Comparison of ENCODE assay signal across 16 cellular contexts in the genomic region with DNA sequence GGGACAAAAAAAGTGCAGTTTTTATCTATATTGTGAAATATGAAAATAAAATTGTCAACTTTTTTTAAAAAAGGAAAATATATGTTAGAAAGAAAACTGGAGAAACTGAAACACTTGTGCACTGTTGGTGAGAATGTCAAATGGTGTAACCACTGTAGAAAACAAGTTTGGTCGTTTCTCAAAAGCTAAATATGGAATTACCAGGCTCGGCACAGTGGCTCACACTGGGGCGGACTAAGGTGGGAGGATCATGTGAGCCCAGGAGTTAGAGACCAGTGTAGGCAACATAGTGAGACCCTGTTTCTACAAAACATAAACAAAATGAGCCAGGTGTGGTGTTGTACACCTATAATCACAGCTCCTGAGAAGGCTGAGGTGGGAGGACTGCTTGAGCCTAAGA.
"Had no signal": no experiment of that assay in that cellular context is flagged by ENCODE, and none has a peak within 500 bp of the region (broad histone marks: within the 10 kb centered on the region; RNA-seq: fewer than 3 reads in every experiment).

No MANE protein-coding gene starts in this region.

- H3K27me3 ChIP-seq: body of pancreas, dorsolateral prefrontal cortex, ovary, SJSA1, testis had no signal

- H3K36me3 ChIP-seq: lower lobe of right lung, ovary, SJSA1 had no signal

- DNase-seq: activated CD4-positive, alpha-beta T cell treated with anti-CD3 and anti-CD28 coated beads, Interleukin-2, amount 10 ng/mL, durations not matched to agents 7 days and 5 days; activated naive CD4-positive, alpha-beta T cell; body of pancreas; dorsolateral prefrontal cortex; endodermal cell; foreskin melanocyte; hypothalamus; lower lobe of right lung; natural killer cell; ovary; psoas muscle; testis had no signal

- ATAC-seq: body of pancreas, lower lobe of right lung, natural killer cell, psoas muscle, right cardiac atrium, WTC11 had no signal

- H3K4me3 ChIP-seq: body of pancreas, dorsolateral prefrontal cortex, lower lobe of right lung, ovary, psoas muscle, SJSA1, testis had no signal

- H3K4me1 ChIP-seq: psoas muscle had no signal

- H3K9me3 Mint-ChIP-seq: natural killer cell, type B pancreatic cell had no signal

- H3K27me3 Mint-ChIP-seq: activated CD4-positive, alpha-beta T cell treated with anti-CD3 and anti-CD28 coated beads, Interleukin-2, amount 10 ng/mL, durations not matched to agents 7 days and 5 days; type B pancreatic cell had no signal

- H3K27ac Mint-ChIP-seq: activated CD4-positive, alpha-beta T cell treated with anti-CD3 and anti-CD28 coated beads, Interleukin-2, amount 10 ng/mL, durations not matched to agents 7 days and 5 days; endodermal cell; natural killer cell; type B pancreatic cell; WTC11 had no signal

- H3K9me3 ChIP-seq: body of pancreas, lower lobe of right lung, ovary, psoas muscle, SJSA1, testis had no signal

- H3K4me3 Mint-ChIP-seq: activated CD4-positive, alpha-beta T cell treated with anti-CD3 and anti-CD28 coated beads, Interleukin-2, amount 10 ng/mL, durations not matched to agents 7 days and 5 days; endodermal cell; natural killer cell; type B pancreatic cell; WTC11 had no signal

- H3K27ac ChIP-seq: body of pancreas, dorsolateral prefrontal cortex, lower lobe of right lung, ovary, psoas muscle, SJSA1, testis had no signal

- H3K36me3 Mint-ChIP-seq: natural killer cell had no signal
